14 cellular contexts compared by ENCODE assay signal in genomic region chr22:37258810-37259472, GRCh38. TPM values are rescaled to one million over a fixed set of nuclear protein-coding genes. Genes with fewer than 3 reads are reported as not detected.
DNase-seq lines count a peak whose midpoint lies in the region; ATAC-seq, FAIRE-seq and TF ChIP-seq lines count a peak whose summit lies in the region.
"Had no signal": no experiment of that assay in that cellular context is flagged by ENCODE, and none has a peak within 500 bp of the region (broad histone marks: within the 10 kb centered on the region; RNA-seq: fewer than 3 reads in every experiment).

No MANE protein-coding gene starts in this region.

- no peak overlapping the region for H2BK20ac ChIP-seq in H9 (ENCODE audit: low read depth, low read length, poor library complexity, severe bottlenecking)

- H3K9ac ChIP-seq in H9 (ENCODE audit: extremely low read depth, insufficient read length, low read length) (no peak overlapping the region), astrocyte (ENCODE audit: low read length) (no peak overlapping the region), mesenchymal stem cell (ENCODE audit: low read length) (peak overlapping the region; percentile 55), trophoblast cell (ENCODE audit: low read length) (no peak overlapping the region)

- H2AK5ac ChIP-seq in H9 (ENCODE audit: insufficient read length, low read length) (no peak overlapping the region), mesenchymal stem cell (ENCODE audit: low read length, severe bottlenecking) (no peak overlapping the region), trophoblast cell (ENCODE audit: low read length) (no peak overlapping the region)

- no peaks in the 10 kb centered on the region for H3K79me1 ChIP-seq in H9 (ENCODE audit: insufficient read depth, low read depth, low read length, poor library complexity, severe bottlenecking)
- no peaks in the 10 kb centered on the region for H3K79me1 ChIP-seq in mesenchymal stem cell (replicated peaks; ENCODE audit: low read length, poor library complexity, severe bottlenecking)
- no peaks in the 10 kb centered on the region for H3K79me1 ChIP-seq in trophoblast cell (ENCODE audit: low read length)

- H3T11ph ChIP-seq in H9 (ENCODE audit: low read length), result no peak overlapping the region

- H2BK15ac ChIP-seq in H9 (ENCODE audit: low read depth, low read length) (no peak overlapping the region), mesenchymal stem cell (ENCODE audit: low read depth, poor library complexity, severe bottlenecking) (no peak overlapping the region)

- no peak overlapping the region for H3K56ac ChIP-seq in H9 (ENCODE audit: insufficient read length, low read depth, low read length)

- no peak overlapping the region for H3K23ac ChIP-seq in H9 (ENCODE audit: insufficient read length, low read depth, low read length)
- no peak overlapping the region for H3K23ac ChIP-seq in mesenchymal stem cell (ENCODE audit: low read length in 2 of 2)
- H3K23ac ChIP-seq in trophoblast cell (ENCODE audit: low read length), result no peak overlapping the region

- 91% methylated on average over 7 of the region's 14 CpGs for WGBS in A549 (ENCODE audit: missing lambda C conversion rate)
- WGBS in H9 (ENCODE audit: extremely low coverage, insufficient read length, low lambda C conversion rate), result no CpG with 5 or more reads among the region's 14 CpGs
- WGBS in mesenchymal stem cell, result 78% methylated on average over 14 of the region's 14 CpGs
- WGBS in trophoblast cell (ENCODE audit: extremely low coverage, insufficient coverage, insufficient read length), result no CpG with 5 or more reads among the region's 14 CpGs

- FAIRE-seq in A549 (lab: Jason Lieb, UNC) (no peak), astrocyte (lab: Jason Lieb, UNC) (no peak)

- no peak for TF ChIP-seq RAD21 in A549 (conservative IDR thresholded peaks at IDR 0.05 in 1 of 2, IDR thresholded peaks at IDR 0.05 in 1 of 2)

- H3K36me3 Mint-ChIP-seq in H9 (ENCODE audit: insufficient read depth in 1 of 3, low read depth in 3 of 3) (peaks cover 0 to 4% (median 0%) of the 10 kb centered on the region in 3 experiments; a peak in 3 of 7 replicates), astrocyte (ENCODE audit: low read depth, unreplicated experiment) (no peaks in the 10 kb centered on the region)

- H4K91ac ChIP-seq in H9 (ENCODE audit: insufficient read length, low read depth, low read length) (no peak overlapping the region), mesenchymal stem cell (ENCODE audit: low read length) (no peak overlapping the region), trophoblast cell (ENCODE audit: low read depth, low read length) (no peak overlapping the region)

- TF ChIP-seq CTCF in A549 (IDR thresholded peaks at IDR 0.05), result no peak
- no peak for TF ChIP-seq CTCF in H9 (conservative IDR thresholded peaks at IDR 0.05)
- TF ChIP-seq CTCF in astrocyte (IDR thresholded peaks at IDR 0.05; ENCODE audit: insufficient read depth, low read depth, low read length), result no peak
- no peak for TF ChIP-seq CTCF in gastrocnemius medialis (IDR thresholded peaks at IDR 0.05 in 4 of 5, conservative IDR thresholded peaks at IDR 0.05 in 1 of 5)

- peaks cover 3% of the 10 kb centered on the region for H4K20me1 ChIP-seq in H9 (ENCODE audit: control insufficient read depth, insufficient read depth, insufficient read length)
- no peaks in the 10 kb centered on the region for H4K20me1 ChIP-seq in astrocyte (ENCODE audit: insufficient read depth, low read length)

- H2BK5ac ChIP-seq in H9 (ENCODE audit: insufficient read length, low read length) (no peak overlapping the region), mesenchymal stem cell (ENCODE audit: low read depth, low read length, poor library complexity, severe bottlenecking) (no peak overlapping the region), trophoblast cell (ENCODE audit: low read depth, low read length, poor library complexity) (no peak overlapping the region)

- H2AFZ ChIP-seq in H9 (ENCODE audit: low read length) (no peak overlapping the region), astrocyte (ENCODE audit: low read depth, low read length) (no peak overlapping the region), mesenchymal stem cell (ENCODE audit: low read depth, low read length) (no peak overlapping the region), trophoblast cell (ENCODE audit: insufficient read depth, low read length, poor library complexity) (no peak overlapping the region)

- ATAC-seq in A549, result peak in 1 of 2 experiments; percentile 10; a peak in 1 of 6 replicates
- ATAC-seq in gastrocnemius medialis, result no peak

- H3K4me3 Mint-ChIP-seq in H9 (peak overlapping the region; percentile 41 to 46; a peak in 2 of 5 replicates), astrocyte (ENCODE audit: unreplicated experiment) (no peak overlapping the region)

- CTCF ChIA-PET in A549 (lab: Yijun Ruan, JAX), result interaction anchor here (0.7 to 5.0 kb wide), 34 partner anchors 10 to 484 kb away, joined by 3 to 55 read pairs (median 8); partner anchors contain the start of genes CYTH4 and RAC2

- H4K8ac ChIP-seq in H9 (replicated peaks; ENCODE audit: insufficient read length, low read depth, low read length), result no peak overlapping the region
- H4K8ac ChIP-seq in mesenchymal stem cell (ENCODE audit: low read length), result peak overlapping the region; percentile 27
- H4K8ac ChIP-seq in trophoblast cell (ENCODE audit: low read depth, low read length), result no peak overlapping the region

- in situ Hi-C loops in gastrocnemius medialis (cut with MboI; ENCODE audit: low sequenced_read_pairs in 4 of 4), result no loop called here

- intact Hi-C loops in gastrocnemius medialis (cut with DNase I; ENCODE audit: low total_unique reads), result no loop called here

- peaks cover 39% of the 10 kb centered on the region for H3K4me1 ChIP-seq in A549
- 0 out of 2 replicates have a peak, but pooled peaks cover 5% of the 10 kb centered on the region for H3K4me1 ChIP-seq in H9 (ENCODE audit: insufficient read depth, low read length)
- peaks cover 15% of the 10 kb centered on the region for H3K4me1 ChIP-seq in astrocyte (ENCODE audit: insufficient read depth, low read length)
- peaks cover 9% of the 10 kb centered on the region for H3K4me1 ChIP-seq in mesenchymal stem cell (ENCODE audit: control insufficient read depth, insufficient read depth, low read depth, low read length)
- no peaks in the 10 kb centered on the region for H3K4me1 ChIP-seq in gastrocnemius medialis
- no peaks in the 10 kb centered on the region for H3K4me1 ChIP-seq in trophoblast cell (ENCODE audit: control insufficient read depth in 1 of 2, insufficient read depth in 2 of 2, low read length in 2 of 2)

- H3K27me3 Mint-ChIP-seq in H9 (ENCODE audit: low read depth) (peaks cover 57% of the 10 kb centered on the region), astrocyte (ENCODE audit: low read depth, unreplicated experiment) (peaks cover 39% of the 10 kb centered on the region)

- no peak overlapping the region for H2BK120ac ChIP-seq in H9 (ENCODE audit: low read depth, low read length, poor library complexity, severe bottlenecking)
- no peak overlapping the region for H2BK120ac ChIP-seq in mesenchymal stem cell (ENCODE audit: low read depth, low read length)
- no peak overlapping the region for H2BK120ac ChIP-seq in trophoblast cell (ENCODE audit: insufficient read depth, low read length, poor library complexity)

- no peak overlapping the region for H4K12ac ChIP-seq in trophoblast cell (ENCODE audit: low read depth, low read length)

- H3K4ac ChIP-seq in H9 (ENCODE audit: low read depth, low read length) (no peak overlapping the region), mesenchymal stem cell (ENCODE audit: low read depth in 1 of 2, low read length in 2 of 2) (no peak overlapping the region), trophoblast cell (ENCODE audit: low read depth, low read length) (no peak overlapping the region)

- no peaks in the 10 kb centered on the region for H3K23me2 ChIP-seq in H9 (ENCODE audit: insufficient read length, low read depth, low read length, poor library complexity, severe bottlenecking)

- H2BK12ac ChIP-seq in H9 (ENCODE audit: insufficient read length, low read depth, low read length) (no peak overlapping the region), mesenchymal stem cell (ENCODE audit: low read length in 2 of 2) (peak overlapping the region; percentile 55 to 64), trophoblast cell (ENCODE audit: low read length) (no peak overlapping the region)

- H3K18ac ChIP-seq in H9 (ENCODE audit: insufficient read length, low read depth, low read length) (no peak overlapping the region), mesenchymal stem cell (ENCODE audit: low read depth in 1 of 2, low read length in 2 of 2) (peak overlapping the region in 1 of 2 experiments; percentile 9), trophoblast cell (ENCODE audit: low read length) (no peak overlapping the region)

- H3K79me2 ChIP-seq in H9 (ENCODE audit: insufficient read depth, low read length) (no peaks in the 10 kb centered on the region), astrocyte (ENCODE audit: insufficient read depth, low read length) (no peaks in the 10 kb centered on the region), trophoblast cell (ENCODE audit: control insufficient read depth, insufficient read depth, low read length, poor library complexity) (no peaks in the 10 kb centered on the region)

- H3K14ac ChIP-seq in H9 (ENCODE audit: insufficient read depth, low read length) (no peak overlapping the region), mesenchymal stem cell (ENCODE audit: low read length in 2 of 2) (no peak overlapping the region), trophoblast cell (ENCODE audit: low read length) (no peak overlapping the region)

- peaks cover 18 to 40% of the 10 kb centered on the region in 2 experiments for H3K4me1 Mint-ChIP-seq in H9
- H3K4me1 Mint-ChIP-seq in astrocyte (ENCODE audit: low read depth, unreplicated experiment), result peaks cover 6% of the 10 kb centered on the region

- H3K27ac Mint-ChIP-seq in H9 (no peak overlapping the region), astrocyte (ENCODE audit: unreplicated experiment) (no peak overlapping the region)

- no peaks in the 10 kb centered on the region for H3K27me3 ChIP-seq in H9 (ENCODE audit: insufficient read depth, low read length)
- H3K27me3 ChIP-seq in astrocyte (ENCODE audit: insufficient read depth, low read length), result no peaks in the 10 kb centered on the region
- peaks cover 0 to 71% of the 10 kb centered on the region in 2 experiments for H3K27me3 ChIP-seq in mesenchymal stem cell (ENCODE audit: control insufficient read depth in 1 of 2, insufficient read depth in 1 of 2, low read length in 2 of 2)
- H3K27me3 ChIP-seq in gastrocnemius medialis, result peaks cover 44 to 56% (median 48%) of the 10 kb centered on the region in 3 donors
- H3K27me3 ChIP-seq in trophoblast cell (ENCODE audit: insufficient read depth, low read length), result no peaks in the 10 kb centered on the region

- no peak for TF ChIP-seq EP300 in A549 (IDR thresholded peaks at IDR 0.05)

- H3K36me3 ChIP-seq in astrocyte (ENCODE audit: insufficient read depth, low read length) (no peaks in the 10 kb centered on the region), mesenchymal stem cell (ENCODE audit: control insufficient read depth in 1 of 2, insufficient read depth in 2 of 2, low read depth in 1 of 2, low read length in 2 of 2) (no peaks in the 10 kb centered on the region), gastrocnemius medialis (no peaks in the 10 kb centered on the region), trophoblast cell (ENCODE audit: control insufficient read depth in 1 of 2, insufficient read depth in 2 of 2, low read length in 2 of 2) (no peaks in the 10 kb centered on the region)

- H3K9me3 ChIP-seq in A549 (peaks cover 6% of the 10 kb centered on the region), H9 (ENCODE audit: control insufficient read depth, low read depth, low read length) (no peaks in the 10 kb centered on the region), astrocyte (ENCODE audit: insufficient read depth, low read depth, low read length) (peaks cover 6% of the 10 kb centered on the region), mesenchymal stem cell (ENCODE audit: control insufficient read depth, low read length) (peaks cover 6% of the 10 kb centered on the region), gastrocnemius medialis (peaks cover 0 to under 1% (median 0%) of the 10 kb centered on the region in 3 donors), trophoblast cell (ENCODE audit: insufficient read depth, low read depth, low read length) (peaks cover 4% of the 10 kb centered on the region)

- no peak overlapping the region for H4K5ac ChIP-seq in H9 (ENCODE audit: insufficient read length, low read depth, low read length)

- no peak overlapping the region for H3K4me3 ChIP-seq in A549
- H3K4me3 ChIP-seq in astrocyte (ENCODE audit: insufficient read depth, low read depth, low read length), result no peak overlapping the region
- no peak overlapping the region for H3K4me3 ChIP-seq in mesenchymal stem cell (ENCODE audit: insufficient read depth in 1 of 2, low read depth in 1 of 2, low read length in 2 of 2)
- no peak overlapping the region for H3K4me3 ChIP-seq in gastrocnemius medialis
- no peak overlapping the region for H3K4me3 ChIP-seq in trophoblast cell (ENCODE audit: low read depth, low read length)

- DNase-seq in A549 (ENCODE audit: low read depth in 1 of 2, low spot score in 1 of 2) (no peak), H9 (peak; percentile 37), astrocyte (ENCODE audit: low read depth) (no peak), mesenchymal stem cell (no peak), DMS114 treated with DMSO at 0.1 percent for 48 hours (lab: John Stamatoyannopoulos, UW; ENCODE audit: unreplicated experiment) (no peak), gastrocnemius medialis (no peak), trophoblast cell (no peak)
- DNase-seq in activated effector memory CD4-positive, alpha-beta T cell treated with Interleukin-2 at 50 U/mL for 16 hours, result no peak
- DNase-seq: activated CD4-positive, CD25-positive, alpha-beta regulatory T cell; NCI-H2081; stimulated activated CD4-positive, alpha-beta T cell treated with anti-CD3 and anti-CD28 coated beads, Interleukin-4, amount 100 ng/mL, for 4 hours; stimulated activated naive CD4-positive, alpha-beta T cell treated with Interleukin-2 at 50 U/mL for 16 hours had no signal

- TF ChIP-seq POLR2A in A549 (IDR thresholded peaks at IDR 0.05; ENCODE audit: low read length), result no peak
- no peak for TF ChIP-seq POLR2A in gastrocnemius medialis (IDR thresholded peaks at IDR 0.05)

- H3K9me3 Mint-ChIP-seq in H9 (peaks cover 11% of the 10 kb centered on the region in 2 experiments), astrocyte (ENCODE audit: unreplicated experiment) (peaks cover 7% of the 10 kb centered on the region)

- H3K27ac ChIP-seq in A549 (peak overlapping the region; percentile 66 to 82; a peak in 5 of 6 replicates), H9 (ENCODE audit: insufficient read length, low read depth, low read length) (no peak overlapping the region), astrocyte (ENCODE audit: low read depth, low read length) (no peak overlapping the region), mesenchymal stem cell (ENCODE audit: low read length, poor library complexity, severe bottlenecking) (no peak overlapping the region), gastrocnemius medialis (no peak overlapping the region), trophoblast cell (ENCODE audit: low read depth, low read length) (no peak overlapping the region)
- H3K27ac ChIP-seq: dorsolateral prefrontal cortex had no signal

- POLR2A ChIA-PET in A549 (lab: Yijun Ruan, JAX), result no interaction called here

- H3K4me2 ChIP-seq in A549, result peak overlapping the region; percentile 72
- peak overlapping the region; percentile 30 for H3K4me2 ChIP-seq in H9 (ENCODE audit: insufficient read depth, insufficient read length, low read length)
- H3K4me2 ChIP-seq in astrocyte (ENCODE audit: low read length), result peak overlapping the region; percentile 60
- H3K4me2 ChIP-seq in mesenchymal stem cell (ENCODE audit: low read length, poor library complexity, severe bottlenecking), result peak overlapping the region; percentile 77
- no peak overlapping the region for H3K4me2 ChIP-seq in trophoblast cell (ENCODE audit: low read length)

RNA-seq across cellular contexts. Expression of gene RAC2, which starts 14.9 kb away (rescaled TPM):
- polyA plus RNA-seq in A549 (2011; rRNA removed) (0.12 TPM in 1 of 2 replicates, not detected in the other), A549 (2017; fragmentation: RNase III; extraction: RNeasy Plus Mini Kit Qiagen cat#74134 plus additional on column Dnase treatment) (0.05 to 0.07 TPM (median 0.05 TPM) in 3 replicates)
- polyA plus RNA-seq in A549 (2012; cell fraction: cytosol; rRNA removed), result 0.12 and 0.16 TPM in 2 replicates
- 0.17 and 0.22 TPM in 2 replicates for polyA plus RNA-seq in A549 (2012; cell fraction: nucleus; rRNA removed)
- polyA minus RNA-seq in A549 (2011; rRNA and poly(A)+ RNA removed), result not detected in 2 replicates
- total RNA-seq in H9 (2021) (2.5 and 2.8 TPM in 2 replicates), astrocyte (0.61 and 0.65 TPM in 2 replicates), gastrocnemius medialis (1 to 10 TPM in 3 of 4 donors, not detected in 1; 1.9 to 3.7 (median 3.5) TPM)
- 121 TPM for polyA plus RNA-seq in mesenchymal stem cell (2013, experiment 1 of 2)
- polyA plus RNA-seq in mesenchymal stem cell (2013, experiment 2 of 2), result 117 TPM
- 1.9 and 2.5 TPM in 2 replicates for polyA plus RNA-seq in trophoblast cell (2013)

RNA-seq across cellular contexts. Expression of gene CYTH4, which starts 23.4 kb away (rescaled TPM):
- polyA plus RNA-seq in A549 (2011; rRNA removed) (0.03 and 0.05 TPM in 2 replicates), A549 (2017; fragmentation: RNase III; extraction: RNeasy Plus Mini Kit Qiagen cat#74134 plus additional on column Dnase treatment) (0.10 to 0.24 TPM (median 0.15 TPM) in 3 replicates)
- 0.09 and 0.16 TPM in 2 replicates for polyA plus RNA-seq in A549 (2012; cell fraction: cytosol; rRNA removed)
- polyA plus RNA-seq in A549 (2012; cell fraction: nucleus; rRNA removed), result 0.24 and 0.32 TPM in 2 replicates
- polyA minus RNA-seq in A549 (2011; rRNA and poly(A)+ RNA removed), result 0.04 TPM in 1 of 2 replicates, not detected in the other
- total RNA-seq in H9 (2021) (not detected in 2 replicates), astrocyte (not detected in 2 replicates), gastrocnemius medialis (1 to 10 TPM in 3 of 4 donors, not detected in 1; 1.7 to 2.2 (median 2.0) TPM)
- 0.65 TPM for polyA plus RNA-seq in mesenchymal stem cell (2013, experiment 1 of 2)
- 0.41 TPM for polyA plus RNA-seq in mesenchymal stem cell (2013, experiment 2 of 2)
- polyA plus RNA-seq in trophoblast cell (2013), result not detected in 2 replicates
- total RNA-seq: renal cortical epithelial cell had no signal

RNA-seq across cellular contexts. Expression of gene SSTR3, which starts 46.7 kb away (rescaled TPM):
- polyA plus RNA-seq in A549 (2011; rRNA removed), result not detected in 2 replicates
- polyA plus RNA-seq in A549 (2012; cell fraction: cytosol; rRNA removed), result not detected in 2 replicates
- 0.07 TPM in 1 of 2 replicates, not detected in the other for polyA plus RNA-seq in A549 (2012; cell fraction: nucleus; rRNA removed)
- polyA plus RNA-seq in A549 (2017; fragmentation: RNase III; extraction: RNeasy Plus Mini Kit Qiagen cat#74134 plus additional on column Dnase treatment), result not detected in 3 replicates
- polyA minus RNA-seq in A549 (2011; rRNA and poly(A)+ RNA removed), result not detected in 2 replicates
- 0.68 and 0.72 TPM in 2 replicates for total RNA-seq in H9 (2021)
- 0.07 TPM in 1 of 2 replicates, not detected in the other for total RNA-seq in astrocyte
- polyA plus RNA-seq in mesenchymal stem cell (2013, experiment 1 of 2), result not detected
- not detected for polyA plus RNA-seq in mesenchymal stem cell (2013, experiment 2 of 2)
- total RNA-seq in gastrocnemius medialis, result not detected
- not detected in 2 replicates for polyA plus RNA-seq in trophoblast cell (2013)

Comparison
In these comparisons a context has a peak if more than half of its experiments do, and no peak if none do; other contexts are left out.
1. H3K27ac ChIP-seq: peak in A549 (2 of 2); none in H9 (single experiment), astrocyte (single experiment), mesenchymal stem cell (single experiment), gastrocnemius medialis (0 of 4) and trophoblast cell (single experiment).
2. H2BK12ac ChIP-seq: peak in mesenchymal stem cell (2 of 2); none in H9 (single experiment) and trophoblast cell (single experiment).